ENCODE assay signal across 22 cellular contexts in the genomic region with DNA sequence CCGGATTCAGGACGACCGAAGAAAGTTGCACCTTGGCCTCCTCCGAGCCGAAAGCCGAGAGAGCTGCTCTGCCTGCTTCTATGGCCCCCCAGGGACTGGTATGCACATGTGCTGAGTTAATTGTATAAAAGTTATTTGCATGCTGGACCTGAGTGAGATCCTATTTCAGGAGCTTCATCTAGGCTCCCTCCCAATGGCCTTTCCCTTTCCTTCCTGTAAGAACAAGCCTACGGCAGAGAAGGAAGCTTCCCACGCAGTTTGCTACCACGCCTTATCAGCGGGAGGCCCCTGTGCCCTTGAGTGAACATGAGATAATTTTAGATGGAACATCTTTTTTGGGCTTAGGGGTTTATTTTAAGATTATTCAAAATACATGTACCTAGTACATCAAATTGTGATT.
DNase-seq lines count a peak whose midpoint lies in the region; ATAC-seq and TF ChIP-seq lines count a peak whose summit lies in the region.
"Had no signal": no experiment of that assay in that cellular context is flagged by ENCODE, and none has a peak within 500 bp of the region (broad histone marks: within the 10 kb centered on the region; RNA-seq: fewer than 3 reads in every experiment).

No MANE protein-coding gene starts in this region.

- intact Hi-C loops in right lobe of liver (cut with DNase I) = no loop called here
- intact Hi-C loops in esophagus squamous epithelium (cut with DNase I) = no loop called here

- no peak overlapping the region for H3K9ac ChIP-seq in BLaER1

- peaks cover 0 to 2% (median 0%) of the 10 kb centered on the region in 3 donors for H3K27me3 Mint-ChIP-seq in immature natural killer cell (ENCODE audit: low read depth in 3 of 3)
- H3K27me3 Mint-ChIP-seq: activated CD8-positive, alpha-beta memory T cell treated with anti-CD3 and anti-CD28 coated beads, Interleukin-2, amount 10 ng/mL, durations not matched to agents 7 days and 5 days; CD4-positive, alpha-beta T cell; progenitor cell of endocrine pancreas had no signal

- peaks cover 66% of the 10 kb centered on the region for H3K4me1 ChIP-seq in BLaER1
- no peaks in the 10 kb centered on the region for H3K4me1 ChIP-seq in right lobe of liver
- H3K4me1 ChIP-seq in esophagus squamous epithelium = peaks cover 0 to 3% (median 0%) of the 10 kb centered on the region in 3 donors

- H3K4me3 ChIP-seq in BLaER1 (no peak overlapping the region), right lobe of liver (no peak overlapping the region), esophagus squamous epithelium (no peak overlapping the region)
- H3K4me3 ChIP-seq: dorsolateral prefrontal cortex had no signal

- H3K27ac ChIP-seq in BLaER1 (no peak overlapping the region), right lobe of liver (no peak overlapping the region), esophagus squamous epithelium (peak overlapping the region in 2 of 4 donors; percentile 4 to 15)

- WGBS in right lobe of liver (ENCODE audit: insufficient coverage, low coverage, low lambda C conversion rate, missing lambda C conversion rate) = 56% methylated on average over 5 of the region's 10 CpGs
- 48 to 71% methylated on average over 4 to 10 of the region's 10 CpGs for WGBS in esophagus squamous epithelium, 2 donors

- no peak for TF ChIP-seq CTCF in right lobe of liver (IDR thresholded peaks at IDR 0.05)
- TF ChIP-seq CTCF in esophagus squamous epithelium (IDR thresholded peaks at IDR 0.05) = no peak

- DNase-seq in NCI-H2171 (lab: John Stamatoyannopoulos, UW) (peak; percentile 40), germinal center (ENCODE audit: low spot score) (peak; percentile 59), right lobe of liver (no peak), NCI-H1417 treated with DMSO at 0.1 percent for 48 hours (lab: John Stamatoyannopoulos, UW) (no peak), immature natural killer cell (no peak), esophagus squamous epithelium (lab: John Stamatoyannopoulos, UW) (no peak)
- DNase-seq: activated CD4-positive, alpha-beta T cell treated with anti-CD3 and anti-CD28 coated beads for 1 hour; activated CD8-positive, alpha-beta memory T cell treated with anti-CD3 and anti-CD28 coated beads, Interleukin-2, amount 10 ng/mL, durations not matched to agents 7 days and 5 days; activated naive CD8-positive, alpha-beta T cell treated with anti-CD3 and anti-CD28 coated beads, Interleukin-2, amount 50 U/mL, for 24 hours; CD4-positive, alpha-beta T cell; DMS79; dorsolateral prefrontal cortex; NCI-H2029 treated with DMSO at 0.1 percent for 48 hours; NCI-H524 treated with DMSO at 0.1 percent for 48 hours; PC-3; stimulated activated CD4-positive, alpha-beta T cell treated with anti-CD3 and anti-CD28 coated beads, Interleukin-15, amount 100 ng/mL, for 24 hours; stimulated activated naive CD4-positive, alpha-beta T cell; T-helper 9 cell had no signal

- H3K27me3 ChIP-seq in BLaER1 = no peaks in the 10 kb centered on the region
- no peaks in the 10 kb centered on the region for H3K27me3 ChIP-seq in right lobe of liver
- H3K27me3 ChIP-seq in esophagus squamous epithelium = no peaks in the 10 kb centered on the region
- H3K27me3 ChIP-seq: dorsolateral prefrontal cortex had no signal

- no peaks in the 10 kb centered on the region for H3K9me3 Mint-ChIP-seq in immature natural killer cell
- H3K9me3 Mint-ChIP-seq: activated T-helper 2 cell treated with anti-CD3 and anti-CD28 coated beads, Interferon-gamma antibody, Interleukin-2, Interleukin-4, amounts not matched to agents 10 μg/mL and 5 μg/mL and 100 μg/mL, durations not matched to agents 14 hours and 24 hours and 36 hours had no signal

- no peak overlapping the region for H3K27ac Mint-ChIP-seq in immature natural killer cell
- H3K27ac Mint-ChIP-seq: activated CD8-positive, alpha-beta memory T cell treated with anti-CD3 and anti-CD28 coated beads, Interleukin-2, amount 10 ng/mL, durations not matched to agents 7 days and 5 days; activated naive CD8-positive, alpha-beta T cell treated with anti-CD3 and anti-CD28 coated beads, Interleukin-2, amount 50 U/mL, for 24 hours; activated T-helper 2 cell treated with anti-CD3 and anti-CD28 coated beads, Interferon-gamma antibody, Interleukin-2, Interleukin-4, amounts not matched to agents 10 μg/mL and 5 μg/mL and 100 μg/mL, durations not matched to agents 14 hours and 24 hours and 36 hours; CD4-positive, alpha-beta T cell; progenitor cell of endocrine pancreas had no signal

- H3K36me3 ChIP-seq in BLaER1 (no peaks in the 10 kb centered on the region), right lobe of liver (no peaks in the 10 kb centered on the region), esophagus squamous epithelium (peaks cover 0 to 12% (median 0%) of the 10 kb centered on the region in 3 donors)

- no peaks in the 10 kb centered on the region for H3K36me3 Mint-ChIP-seq in immature natural killer cell
- H3K36me3 Mint-ChIP-seq: activated CD8-positive, alpha-beta memory T cell treated with anti-CD3 and anti-CD28 coated beads, Interleukin-2, amount 10 ng/mL, durations not matched to agents 7 days and 5 days had no signal

- ATAC-seq in right lobe of liver (peak in 3 of 4 donors; percentile 30 to 62 (median 41)), GM21423 (IDR thresholded peaks at IDR 0.05; ENCODE audit: unreplicated experiment) (no peak)
- ATAC-seq: activated CD8-positive, alpha-beta memory T cell treated with anti-CD3 and anti-CD28 coated beads, Interleukin-2, amount 10 ng/mL, durations not matched to agents 7 days and 5 days; activated naive CD8-positive, alpha-beta T cell treated with anti-CD3 and anti-CD28 coated beads, Interleukin-2, amount 50 U/mL, for 24 hours; PC-3 had no signal

- H3K4me3 Mint-ChIP-seq in immature natural killer cell = no peak overlapping the region
- H3K4me3 Mint-ChIP-seq: activated CD8-positive, alpha-beta memory T cell treated with anti-CD3 and anti-CD28 coated beads, Interleukin-2, amount 10 ng/mL, durations not matched to agents 7 days and 5 days; activated naive CD8-positive, alpha-beta T cell treated with anti-CD3 and anti-CD28 coated beads, Interleukin-2, amount 50 U/mL, for 24 hours; CD4-positive, alpha-beta T cell had no signal

- no peaks in the 10 kb centered on the region for H4K20me1 ChIP-seq in BLaER1

- H3K9me3 ChIP-seq in BLaER1 (peaks cover 2% of the 10 kb centered on the region), right lobe of liver (no peaks in the 10 kb centered on the region), esophagus squamous epithelium (peaks cover 0 to 2% (median 0%) of the 10 kb centered on the region in 3 donors)

- peaks cover 12 to 14% of the 10 kb centered on the region in 2 donors for H3K4me1 Mint-ChIP-seq in immature natural killer cell

- TF ChIP-seq POLR2A in right lobe of liver (IDR thresholded peaks at IDR 0.05) (no peak), esophagus squamous epithelium (IDR thresholded peaks at IDR 0.05) (no peak)

- peak overlapping the region; percentile 55 for H3K4me2 ChIP-seq in BLaER1

Comparison
In these comparisons a context has a peak if more than half of its experiments do, and no peak if none do; other contexts are left out.
1. DNase-seq: peak in NCI-H2171 (single experiment) and germinal center (single experiment); none in right lobe of liver (0 of 3), NCI-H1417 treated with DMSO at 0.1 percent for 48 hours (single experiment), immature natural killer cell (0 of 3) and esophagus squamous epithelium (single experiment).